Comparison of ENCODE assay signal across 14 cellular contexts in genomic region chr20:32447136-32448027, GRCh38.
DNase-seq lines count a peak whose midpoint lies in the region; ATAC-seq and TF ChIP-seq lines count a peak whose summit lies in the region.
"Had no signal": no experiment of that assay in that cellular context is flagged by ENCODE, and none has a peak within 500 bp of the region (broad histone marks: within the 10 kb centered on the region; RNA-seq: fewer than 3 reads in every experiment).

No MANE protein-coding gene starts in this region.

- H3K36me3 Mint-ChIP-seq in CD4-positive, CD25-positive, alpha-beta regulatory T cell: peaks cover 31% of the 10 kb centered on the region
- H3K36me3 Mint-ChIP-seq in endothelial cell (ENCODE audit: low read depth, unreplicated experiment) (peaks cover 50% of the 10 kb centered on the region), neural crest cell (ENCODE audit: low read depth) (peaks cover 28% of the 10 kb centered on the region)

- no peaks in the 10 kb centered on the region for H3K27me3 ChIP-seq in CD4-positive, CD25-positive, alpha-beta regulatory T cell (ENCODE audit: control insufficient read depth, insufficient read depth, low read length)

- H3K27ac ChIP-seq in CD4-positive, CD25-positive, alpha-beta regulatory T cell (ENCODE audit: insufficient read depth, low read length, poor library complexity, severe bottlenecking): peak overlapping the region; percentile 23
- peak overlapping the region; percentile 35 for H3K27ac ChIP-seq in RWPE1

- H3K27me3 Mint-ChIP-seq in CD4-positive, CD25-positive, alpha-beta regulatory T cell: no peaks in the 10 kb centered on the region
- H3K27me3 Mint-ChIP-seq in endothelial cell (ENCODE audit: unreplicated experiment) (peaks cover 28% of the 10 kb centered on the region), neural crest cell (ENCODE audit: low read depth) (peaks cover 13% of the 10 kb centered on the region)
- H3K27me3 Mint-ChIP-seq: stimulated activated naive CD8-positive, alpha-beta T cell treated with anti-CD3 and anti-CD28 coated beads, Interleukin-15, amount 100 ng/mL, for 72 hours had no signal

- H3K4me3 ChIP-seq in CD4-positive, CD25-positive, alpha-beta regulatory T cell (ENCODE audit: low read depth, low read length): no peak overlapping the region
- H3K4me3 ChIP-seq: prostate gland had no signal

- peaks cover 72% of the 10 kb centered on the region for H3K36me3 ChIP-seq in CD4-positive, CD25-positive, alpha-beta regulatory T cell (ENCODE audit: control insufficient read depth, insufficient read depth, low read length)

- no peak for TF ChIP-seq CTCF in RWPE1 (conservative IDR thresholded peaks at IDR 0.05; ENCODE audit: low read depth)
- TF ChIP-seq CTCF in endothelial cell (IDR thresholded peaks at IDR 0.05; ENCODE audit: unreplicated experiment): no peak
- TF ChIP-seq CTCF in neural crest cell (conservative IDR thresholded peaks at IDR 0.05): no peak
- no peak for TF ChIP-seq CTCF in GM10248 (IDR thresholded peaks at IDR 0.05; ENCODE audit: control extremely low read depth, extremely low read depth, low read depth, missing control alignments)

- H3K4me1 ChIP-seq in CD4-positive, CD25-positive, alpha-beta regulatory T cell (ENCODE audit: control insufficient read depth, insufficient read depth, low read length, poor library complexity, severe bottlenecking): peaks cover 10% of the 10 kb centered on the region

- no peak for DNase-seq in CD4-positive, CD25-positive, alpha-beta regulatory T cell
- no peak for DNase-seq in RWPE1 (ENCODE audit: low spot score)
- DNase-seq in endothelial cell (ENCODE audit: low spot score): no peak
- DNase-seq in neural crest cell (ENCODE audit: low read depth, low spot score): no peak
- no peak for DNase-seq in SKM-1 (lab: John Stamatoyannopoulos, UW; ENCODE audit: unreplicated experiment)
- no peak for DNase-seq in islet precursor cell
- DNase-seq in GM10248 (ENCODE audit: extremely low spot score): no peak
- no peak for DNase-seq in GM19238 (ENCODE audit: insufficient read length, low spot score)
- DNase-seq: NCI-H1436 treated with DMSO at 0.1 percent for 48 hours; NCI-H510A treated with DMSO at 0.1 percent for 48 hours; stimulated activated CD4-positive, alpha-beta T cell treated with anti-CD3 and anti-CD28 coated beads, Interleukin-4, amount 100 ng/mL, for 24 hours; stimulated activated naive CD8-positive, alpha-beta T cell treated with anti-CD3 and anti-CD28 coated beads, Interleukin-15, amount 100 ng/mL, for 72 hours; T1000 had no signal

- POLR2A ChIA-PET in RWPE1 (lab: Yijun Ruan, JAX; ENCODE audit: low non-redundant PET) (no interaction called here), GM10248 (lab: Yijun Ruan, JAX) (no interaction called here)

- CTCF ChIA-PET in RWPE1 (lab: Yijun Ruan, JAX): interaction anchor here (0.7 kb wide), 1 partner anchor 764 kb away, joined by 3 read pairs; no protein-coding TSS in a partner anchor
- CTCF ChIA-PET in GM10248 (lab: Yijun Ruan, JAX): interaction anchor here (1.6 kb wide), 1 partner anchor 205 kb away, joined by 5 read pairs; no protein-coding TSS in a partner anchor

- ATAC-seq in CD4-positive, CD25-positive, alpha-beta regulatory T cell (ENCODE audit: low read depth in 2 of 2): no peak

- no peaks in the 10 kb centered on the region for H3K9me3 Mint-ChIP-seq in CD4-positive, CD25-positive, alpha-beta regulatory T cell
- H3K9me3 Mint-ChIP-seq in endothelial cell (ENCODE audit: unreplicated experiment) (no peaks in the 10 kb centered on the region), neural crest cell (no peaks in the 10 kb centered on the region)
- H3K9me3 Mint-ChIP-seq: stimulated activated naive CD8-positive, alpha-beta T cell treated with anti-CD3 and anti-CD28 coated beads, Interleukin-15, amount 100 ng/mL, for 72 hours had no signal

- peak overlapping the region in 1 of 4 donors; percentile 60 for H3K4me3 Mint-ChIP-seq in CD4-positive, CD25-positive, alpha-beta regulatory T cell
- H3K4me3 Mint-ChIP-seq in endothelial cell (ENCODE audit: unreplicated experiment): peak overlapping the region; percentile 72
- peak overlapping the region; percentile 43 for H3K4me3 Mint-ChIP-seq in neural crest cell

- peaks cover 0 to 47% (median 24%) of the 10 kb centered on the region in 4 donors for H3K4me1 Mint-ChIP-seq in CD4-positive, CD25-positive, alpha-beta regulatory T cell
- H3K4me1 Mint-ChIP-seq in endothelial cell (ENCODE audit: unreplicated experiment): peaks cover 74% of the 10 kb centered on the region
- H3K4me1 Mint-ChIP-seq in neural crest cell: peaks cover 19% of the 10 kb centered on the region

- peak overlapping the region in 2 of 3 donors; percentile 22 to 76 for H3K27ac Mint-ChIP-seq in CD4-positive, CD25-positive, alpha-beta regulatory T cell
- H3K27ac Mint-ChIP-seq in endothelial cell (ENCODE audit: unreplicated experiment) (peak overlapping the region; percentile 77), neural crest cell (ENCODE audit: unreplicated experiment) (peak overlapping the region; percentile 90)

- H3K9me3 ChIP-seq in CD4-positive, CD25-positive, alpha-beta regulatory T cell (ENCODE audit: control insufficient read depth in 2 of 2, low read length in 2 of 2): no peaks in the 10 kb centered on the region
- H3K9me3 ChIP-seq: prostate gland had no signal
